Comparison of ENCODE assay signal across 8 cellular contexts in genomic region chr11:2444301-2445106, GRCh38. TPM values are rescaled to one million over a fixed set of nuclear protein-coding genes. Genes with fewer than 3 reads are reported as not detected.
DNase-seq lines count a peak whose midpoint lies in the region; ATAC-seq and TF ChIP-seq lines count a peak whose summit lies in the region.

KCNQ1 (plus strand) TSS chr11:2445008; CDS start chr11:2445099, 91 bp downstream.
TRPM5 (minus strand) TSS chr11:2444514; CDS start chr11:2423036, 21,478 bp downstream.

- H3K4me1 Mint-ChIP-seq in activated T-cell treated with anti-CD3 and anti-CD28 coated beads, Interleukin-2, amount 50 U/mL, for 72 hours (ENCODE audit: low read depth), result peaks cover 34% of the 10 kb centered on the region

- DNase-seq in GDM1 (lab: John Stamatoyannopoulos, UW) (peak; percentile 62), NCI-H774 (lab: John Stamatoyannopoulos, UW) (peak; percentile 68), cardiac muscle cell (ENCODE audit: low read depth in 1 of 2, low spot score in 1 of 2) (peak in 1 of 2 donors; percentile 78), gastrocnemius medialis (no peak), SIG-M5 (lab: John Stamatoyannopoulos, UW) (no peak)
- peak; percentile 81 to 83 for DNase-seq in activated T-cell treated with anti-CD3 and anti-CD28 coated beads, Interleukin-2, amount 50 U/mL, for 72 hours

- H3K36me3 ChIP-seq in cardiac muscle cell (no peaks in the 10 kb centered on the region), gastrocnemius medialis (no peaks in the 10 kb centered on the region)

- TF ChIP-seq CTCF in cardiac muscle cell (IDR thresholded peaks at IDR 0.05; ENCODE audit: low read depth, low read length) (no peak), gastrocnemius medialis (IDR thresholded peaks at IDR 0.05 in 4 of 5, conservative IDR thresholded peaks at IDR 0.05 in 1 of 5) (no peak)

- H3K9me3 Mint-ChIP-seq in activated T-cell treated with anti-CD3 and anti-CD28 coated beads, Interleukin-2, amount 50 U/mL, for 72 hours, result no peaks in the 10 kb centered on the region

- H3K27me3 Mint-ChIP-seq in activated T-cell treated with anti-CD3 and anti-CD28 coated beads, Interleukin-2, amount 50 U/mL, for 72 hours (ENCODE audit: low read depth), result peaks cover 6% of the 10 kb centered on the region

- H3K4me3 Mint-ChIP-seq in activated T-cell treated with anti-CD3 and anti-CD28 coated beads, Interleukin-2, amount 50 U/mL, for 72 hours, result peak within 1 kb of the TSS; percentile 91 to 93

- no peaks in the 10 kb centered on the region for H3K9me3 ChIP-seq in cardiac muscle cell (ENCODE audit: low read depth)
- H3K9me3 ChIP-seq in gastrocnemius medialis, result no peaks in the 10 kb centered on the region

- ATAC-seq in activated T-cell treated with anti-CD3 and anti-CD28 coated beads, Interleukin-2, amount 50 U/mL, for 72 hours (replicated peaks in 1 of 2), result peak; percentile 80 to 83
- peak in 1 of 2 donors; percentile 57 for ATAC-seq in gastrocnemius medialis
- ATAC-seq in HG03442 (IDR thresholded peaks at IDR 0.05; ENCODE audit: unreplicated experiment), result no peak
- ATAC-seq in HG02981 (IDR thresholded peaks at IDR 0.05; ENCODE audit: unreplicated experiment), result no peak

- H3K4me3 ChIP-seq in cardiac muscle cell, result peak within 1 kb of the TSS; percentile 28
- H3K4me3 ChIP-seq in gastrocnemius medialis, result peak within 1 kb of the TSS; percentile 31 to 49 (median 38)

- H3K4me1 ChIP-seq in cardiac muscle cell (ENCODE audit: low read depth) (no peaks in the 10 kb centered on the region), gastrocnemius medialis (no peaks in the 10 kb centered on the region)

- H3K27ac Mint-ChIP-seq in activated T-cell treated with anti-CD3 and anti-CD28 coated beads, Interleukin-2, amount 50 U/mL, for 72 hours, result no peak within 1 kb of the TSS

- in situ Hi-C loops in gastrocnemius medialis (cut with MboI; ENCODE audit: low sequenced_read_pairs in 4 of 4), result loop anchor here in 2 of 4 donors (25.0 kb wide), 2 partner anchors 257 to 443 kb away; partner anchors contain the start of gene CDKN1C (in 1 of the 2)

- intact Hi-C loops in gastrocnemius medialis (cut with DNase I; ENCODE audit: low total_unique reads), result loop anchor here (5.0 kb wide), 1 partner anchor 88 kb away; no protein-coding TSS in a partner anchor

- H3K27ac ChIP-seq in cardiac muscle cell (no peak within 1 kb of the TSS), gastrocnemius medialis (no peak within 1 kb of the TSS)

- TF ChIP-seq POLR2A in gastrocnemius medialis (IDR thresholded peaks at IDR 0.05), result peak in 1 of 2 donors; percentile 33

- H3K36me3 Mint-ChIP-seq in activated T-cell treated with anti-CD3 and anti-CD28 coated beads, Interleukin-2, amount 50 U/mL, for 72 hours (ENCODE audit: insufficient read depth in 2 of 2), result no peaks in the 10 kb centered on the region

- H3K27me3 ChIP-seq in cardiac muscle cell (peaks cover 95% of the 10 kb centered on the region), gastrocnemius medialis (peaks cover 25 to 45% (median 36%) of the 10 kb centered on the region in 3 donors)

RNA-seq across cellular contexts. Expression of gene KCNQ1, which starts in this region (rescaled TPM):
- 10 to 100 TPM; 11.4 TPM for total RNA-seq in activated T-cell treated with anti-CD3 and anti-CD28 coated beads, Interleukin-2, amount 50 U/mL, for 72 hours
- 7.8 and 18.6 TPM in 2 replicates for total RNA-seq in cardiac muscle cell
- 13.9 and 18.8 TPM in 2 replicates for polyA plus RNA-seq in cardiac muscle cell
- under 1 TPM; 0.15 to 1.00 (median 0.67) TPM for total RNA-seq in gastrocnemius medialis

RNA-seq across cellular contexts. Expression of gene TRPM5, which starts in this region (rescaled TPM):
- total RNA-seq in activated T-cell treated with anti-CD3 and anti-CD28 coated beads, Interleukin-2, amount 50 U/mL, for 72 hours, result under 1 TPM in 1 of 2 donors, not detected in 1; 0.07 TPM
- 0.14 and 0.66 TPM in 2 replicates for total RNA-seq in cardiac muscle cell
- polyA plus RNA-seq in cardiac muscle cell, result 0.33 TPM in 1 of 2 replicates, not detected in the other
- total RNA-seq in gastrocnemius medialis, result not detected

Comparison
In these comparisons a context has a peak if more than half of its experiments do, and no peak if none do; other contexts are left out.
1. DNase-seq: peak in GDM1 (single experiment), NCI-H774 (single experiment) and activated T-cell treated with anti-CD3 and anti-CD28 coated beads, Interleukin-2, amount 50 U/mL, for 72 hours (2 of 2); none in gastrocnemius medialis (0 of 2) and SIG-M5 (single experiment).
2. ATAC-seq: peak in activated T-cell treated with anti-CD3 and anti-CD28 coated beads, Interleukin-2, amount 50 U/mL, for 72 hours (2 of 2); none in HG03442 (single experiment) and HG02981 (single experiment).